25 cellular contexts compared by ENCODE assay signal in the genomic region with DNA sequence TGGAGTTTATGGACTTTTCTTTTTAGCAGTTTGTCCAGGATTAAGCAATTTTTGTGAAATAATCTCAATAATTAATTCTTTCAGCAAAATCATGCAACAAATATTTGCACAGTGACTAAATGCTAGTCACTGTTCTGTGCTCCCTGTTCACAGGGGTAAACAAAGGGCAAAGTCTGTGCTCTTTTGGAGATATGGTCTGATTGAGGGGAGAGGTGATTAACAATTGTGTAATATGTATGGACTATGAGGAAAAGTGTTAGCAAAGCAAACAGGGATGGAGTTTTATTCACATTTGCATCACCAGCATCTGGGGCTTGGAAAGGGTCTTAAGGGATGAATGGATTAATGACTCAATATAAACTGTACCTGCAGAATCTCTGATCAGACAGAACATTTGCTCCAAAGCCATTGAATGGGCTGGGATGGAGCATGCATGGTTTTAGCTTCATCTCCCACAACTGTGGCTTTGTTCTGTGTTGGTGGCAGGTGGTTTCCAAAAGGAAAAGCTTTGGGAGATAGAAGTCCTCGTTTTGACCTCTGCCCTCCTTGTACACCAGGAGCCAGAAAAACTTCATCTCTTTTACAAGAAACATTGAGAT. TPM values are rescaled to one million over a fixed set of nuclear protein-coding genes. Genes with fewer than 3 reads are reported as not detected.
DNase-seq lines count a peak whose midpoint lies in the region; ATAC-seq and TF ChIP-seq lines count a peak whose summit lies in the region.
"Had no signal": no experiment of that assay in that cellular context is flagged by ENCODE, and none has a peak within 500 bp of the region (broad histone marks: within the 10 kb centered on the region; RNA-seq: fewer than 3 reads in every experiment).

No MANE protein-coding gene starts in this region.

- no TSS peak for BruUV-seq in Calu3 (replicated peaks; lab: Mats Ljungman, UMichigan)

- intact Hi-C loops in Calu3 (cut with micrococcal nuclease; ENCODE audit: unreplicated experiment): no loop called here
- intact Hi-C loops in uterus (cut with DNase I; ENCODE audit: low total_unique reads): no loop called here

- peak overlapping the region in 1 of 2 donors; percentile 58 for H3K9ac ChIP-seq in liver (ENCODE audit: low read depth in 1 of 2, low read length in 2 of 2)

- no peaks in the 10 kb centered on the region for H3K36me3 Mint-ChIP-seq in Calu3 (ENCODE audit: insufficient read depth, unreplicated experiment)
- no peaks in the 10 kb centered on the region for H3K36me3 Mint-ChIP-seq in activated T-helper 17 cell treated with anti-CD3 and anti-CD28 coated beads, Interleukin-2, amount 50 U/mL, for 72 hours (ENCODE audit: low read depth)

- CTCF ChIA-PET in Calu3 (lab: Charles Lee): interaction anchor here (0.7 kb wide), 1 partner anchor 140 kb away, joined by 3 read pairs; no protein-coding TSS in a partner anchor

- WGBS in liver: 11% methylated on average over 1 of the region's 1 CpG

- no peak for TF ChIP-seq POLR2A in uterus (IDR thresholded peaks at IDR 0.05)

- H3K27me3 ChIP-seq in liver (ENCODE audit: control insufficient read depth in 4 of 4, insufficient read depth in 4 of 4, low read length in 3 of 4) (no peaks in the 10 kb centered on the region), uterus (no peaks in the 10 kb centered on the region)
- H3K27me3 ChIP-seq: foreskin keratinocyte had no signal

- no peaks in the 10 kb centered on the region for H3K9me3 ChIP-seq in liver (ENCODE audit: control insufficient read depth in 4 of 4, low read length in 3 of 4)
- no peaks in the 10 kb centered on the region for H3K9me3 ChIP-seq in uterus
- H3K9me3 ChIP-seq: thoracic aorta had no signal

- H3K36me3 ChIP-seq in liver (ENCODE audit: control insufficient read depth in 4 of 4, insufficient read depth in 3 of 4, low read depth in 1 of 4, low read length in 3 of 4): peaks cover 0 to 6% (median 0%) of the 10 kb centered on the region in 4 donors
- no peaks in the 10 kb centered on the region for H3K36me3 ChIP-seq in uterus
- H3K36me3 ChIP-seq: thoracic aorta had no signal

- DNase-seq in Calu3 (peak; percentile 26), COLO668 (lab: John Stamatoyannopoulos, UW; ENCODE audit: unreplicated experiment) (no peak), uterus (no peak), NCI-H510A (lab: John Stamatoyannopoulos, UW) (no peak), COR-L47 (lab: John Stamatoyannopoulos, UW) (no peak)
- DNase-seq: activated CD8-positive, alpha-beta memory T cell treated with anti-CD3 and anti-CD28 coated beads, Interleukin-2, amount 50 U/mL, for 48 hours; activated gamma-delta T cell treated with Interleukin-2 at 50 U/mL for 16 hours; amniotic stem cell; DMS79; foreskin keratinocyte; hypothalamus; islet precursor cell; mesendoderm; naive thymus-derived CD8-positive, alpha-beta T cell; NCI-H2171 treated with DMSO at 0.1 percent for 48 hours; NCI-H774; posterior cingulate gyrus; SHP77 treated with DMSO at 0.1 percent for 48 hours had no signal

- H3K27me3 Mint-ChIP-seq in Calu3 (ENCODE audit: unreplicated experiment): no peaks in the 10 kb centered on the region
- no peaks in the 10 kb centered on the region for H3K27me3 Mint-ChIP-seq in activated T-helper 17 cell treated with anti-CD3 and anti-CD28 coated beads, Interleukin-2, amount 50 U/mL, for 72 hours
- H3K27me3 Mint-ChIP-seq: stimulated activated memory B cell treated with anti-CD40 and anti-IgM and Interleukin-4, amounts not matched to agents 10 μg/mL and 1 μg/mL and 100 μg/mL, for 72 hours had no signal

- peak overlapping the region; percentile 95 to 99 for H3K27ac ChIP-seq in liver (ENCODE audit: low read depth in 1 of 2, low read length in 2 of 2)
- H3K27ac ChIP-seq in uterus: no peak overlapping the region
- H3K27ac ChIP-seq: foreskin keratinocyte, thoracic aorta had no signal

- H3K4me3 ChIP-seq in liver (ENCODE audit: low read depth in 1 of 3, low read length in 3 of 3) (peak overlapping the region in 1 of 3 donors; percentile 1), uterus (no peak overlapping the region)
- H3K4me3 ChIP-seq: thoracic aorta had no signal

- TF ChIP-seq RAD21 in liver (IDR thresholded peaks at IDR 0.05): peak in 1 of 2 donors; percentile 33

- peak overlapping the region; percentile 80 for H3K27ac Mint-ChIP-seq in Calu3 (ENCODE audit: unreplicated experiment)
- peak overlapping the region; percentile 91 for H3K27ac Mint-ChIP-seq in activated T-helper 17 cell treated with anti-CD3 and anti-CD28 coated beads, Interleukin-2, amount 50 U/mL, for 72 hours
- H3K27ac Mint-ChIP-seq: stimulated activated memory B cell treated with anti-CD40 and anti-IgM and Interleukin-4, amounts not matched to agents 10 μg/mL and 1 μg/mL and 100 μg/mL, for 72 hours had no signal

- H3K9me3 Mint-ChIP-seq in Calu3 (ENCODE audit: low read depth, unreplicated experiment): no peaks in the 10 kb centered on the region
- peaks cover 4% of the 10 kb centered on the region for H3K9me3 Mint-ChIP-seq in activated T-helper 17 cell treated with anti-CD3 and anti-CD28 coated beads, Interleukin-2, amount 50 U/mL, for 72 hours
- H3K9me3 Mint-ChIP-seq: naive thymus-derived CD8-positive, alpha-beta T cell; stimulated activated memory B cell treated with anti-CD40 and anti-IgM and Interleukin-4, amounts not matched to agents 10 μg/mL and 1 μg/mL and 100 μg/mL, for 72 hours had no signal

- H3K4me3 Mint-ChIP-seq in Calu3 (ENCODE audit: low read depth, unreplicated experiment): no peak overlapping the region
- H3K4me3 Mint-ChIP-seq in activated T-helper 17 cell treated with anti-CD3 and anti-CD28 coated beads, Interleukin-2, amount 50 U/mL, for 72 hours: peak overlapping the region; percentile 59
- H3K4me3 Mint-ChIP-seq: CD4-positive, CD25-positive, alpha-beta regulatory T cell; naive thymus-derived CD8-positive, alpha-beta T cell; stimulated activated memory B cell treated with anti-CD40 and anti-IgM and Interleukin-4, amounts not matched to agents 10 μg/mL and 1 μg/mL and 100 μg/mL, for 72 hours had no signal

- H3K4me1 Mint-ChIP-seq in Calu3 (ENCODE audit: low read depth, unreplicated experiment): peaks cover 29% of the 10 kb centered on the region
- peaks cover 21% of the 10 kb centered on the region for H3K4me1 Mint-ChIP-seq in activated T-helper 17 cell treated with anti-CD3 and anti-CD28 coated beads, Interleukin-2, amount 50 U/mL, for 72 hours
- H3K4me1 Mint-ChIP-seq: stimulated activated memory B cell treated with anti-CD40 and anti-IgM and Interleukin-4, amounts not matched to agents 10 μg/mL and 1 μg/mL and 100 μg/mL, for 72 hours had no signal

- peaks cover 11 to 37% (median 31%) of the 10 kb centered on the region in 4 donors for H3K4me1 ChIP-seq in liver (ENCODE audit: control insufficient read depth in 4 of 4, insufficient read depth in 4 of 4, low read length in 3 of 4)
- H3K4me1 ChIP-seq in uterus: no peaks in the 10 kb centered on the region
- H3K4me1 ChIP-seq: foreskin keratinocyte had no signal

- peak; percentile 13 for ATAC-seq in HG02759 (IDR thresholded peaks at IDR 0.05; ENCODE audit: unreplicated experiment)
- no peak for ATAC-seq in activated T-helper 17 cell treated with anti-CD3 and anti-CD28 coated beads, Interleukin-2, amount 50 U/mL, for 72 hours (replicated peaks)
- ATAC-seq: foreskin keratinocyte; HCT116; naive thymus-derived CD8-positive, alpha-beta T cell had no signal

- TF ChIP-seq CTCF in Calu3 (IDR thresholded peaks at IDR 0.05; ENCODE audit: unreplicated experiment): no peak
- no peak for TF ChIP-seq CTCF in liver (IDR thresholded peaks at IDR 0.05; ENCODE audit: low read depth, low read length, missing input control)
- TF ChIP-seq CTCF in uterus (IDR thresholded peaks at IDR 0.05): no peak

TF ChIP-seq in liver, 16 proteins besides CTCF, POLR2A, EP300 and RAD21 (continues in another document):
- TF ChIP-seq HNF4A (conservative IDR thresholded peaks at IDR 0.05) (peak; percentile 99), FOXA1 (IDR thresholded peaks at IDR 0.05) (peak; percentile 93), GABPA (IDR thresholded peaks at IDR 0.05 in 1 of 2, conservative IDR thresholded peaks at IDR 0.05 in 1 of 2) (peak in 1 of 2 donors; percentile 33), NR2F2 (IDR thresholded peaks at IDR 0.05) (peak; percentile 54), HNF4G (IDR thresholded peaks at IDR 0.05) (peak; percentile 94), TAF1 (conservative IDR thresholded peaks at IDR 0.05) (no peak), FOXA2 (IDR thresholded peaks at IDR 0.05) (peak; percentile 94), EGR1 (IDR thresholded peaks at IDR 0.05; ENCODE audit: low read depth in 2 of 2) (peak in 1 of 2 donors; percentile 89), RXRA (IDR thresholded peaks at IDR 0.05) (peak; percentile 95), SP1 (IDR thresholded peaks at IDR 0.05) (peak; percentile 98)
- TF ChIP-seq, protein P1, sequence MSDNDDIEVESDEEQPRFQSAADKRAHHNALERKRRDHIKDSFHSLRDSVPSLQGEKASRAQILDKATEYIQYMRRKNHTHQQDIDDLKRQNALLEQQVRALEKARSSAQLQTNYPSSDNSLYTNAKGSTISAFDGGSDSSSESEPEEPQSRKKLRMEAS (IDR thresholded peaks at IDR 0.05): peak; percentile 97
- TF ChIP-seq, protein P2, sequence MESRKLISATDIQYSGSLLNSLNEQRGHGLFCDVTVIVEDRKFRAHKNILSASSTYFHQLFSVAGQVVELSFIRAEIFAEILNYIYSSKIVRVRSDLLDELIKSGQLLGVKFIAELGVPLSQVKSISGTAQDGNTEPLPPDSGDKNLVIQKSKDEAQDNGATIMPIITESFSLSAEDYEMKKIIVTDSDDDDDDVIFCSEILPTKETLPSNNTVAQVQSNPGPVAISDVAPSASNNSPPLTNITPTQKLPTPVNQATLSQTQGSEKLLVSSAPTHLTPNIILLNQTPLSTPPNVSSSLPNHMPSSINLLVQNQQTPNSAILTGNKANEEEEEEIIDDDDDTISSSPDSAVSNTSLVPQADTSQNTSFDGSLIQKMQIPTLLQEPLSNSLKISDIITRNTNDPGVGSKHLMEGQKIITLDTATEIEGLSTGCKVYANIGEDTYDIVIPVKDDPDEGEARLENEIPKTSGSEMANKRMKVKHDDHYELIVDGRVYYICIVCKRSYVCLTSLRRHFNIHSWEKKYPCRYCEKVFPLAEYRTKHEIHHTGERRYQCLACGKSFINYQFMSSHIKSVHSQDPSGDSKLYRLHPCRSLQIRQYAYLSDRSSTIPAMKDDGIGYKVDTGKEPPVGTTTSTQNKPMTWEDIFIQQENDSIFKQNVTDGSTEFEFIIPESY (IDR thresholded peaks at IDR 0.05): peak; percentile 87

RNA-seq across cellular contexts. Expression of a gene that starts 39.3 kb away (rescaled TPM):
- total RNA-seq in Calu3 (2022) (0.09 and 0.12 TPM in 2 replicates), liver (1 to 10 TPM; 2.3 to 4.5 TPM), uterus (1 to 10 TPM in 2 of 4 donors, under 1 TPM in 2; 0.76 to 2.6 (median 1.6) TPM)
- 10 to 100 TPM; 15.0 to 33.9 TPM for total RNA-seq in activated T-helper 17 cell treated with anti-CD3 and anti-CD28 coated beads, Interleukin-2, amount 50 U/mL, for 72 hours
- polyA plus RNA-seq in liver: 1 to 10 TPM in 1 of 2 donors, under 1 TPM in 1; 0.72 to 1.0 TPM
- total RNA-seq: foreskin keratinocyte had no signal
- polyA plus RNA-seq: foreskin keratinocyte had no signal

RNA-seq across cellular contexts. Expression of a gene that starts 51.2 kb away (rescaled TPM):
- total RNA-seq in Calu3 (2022) (18.8 and 19.3 TPM in 2 replicates), liver (10 to 100 TPM; 13.0 to 20.8 TPM), uterus (10 to 100 TPM; 11.8 to 40.2 (median 20.2) TPM)
- total RNA-seq in activated T-helper 17 cell treated with anti-CD3 and anti-CD28 coated beads, Interleukin-2, amount 50 U/mL, for 72 hours: 10 to 100 TPM; 17.7 to 32.4 TPM
- polyA plus RNA-seq in liver: 10 to 100 TPM in 1 of 2 donors, 1 to 10 TPM in 1; 2.8 to 11.3 TPM

Comparison
In these comparisons a context has a peak if more than half of its experiments do, and no peak if none do; other contexts are left out.
1. H3K27ac ChIP-seq: peak in liver (2 of 2); none in uterus (0 of 2).